Comparison of ENCODE assay signal across 8 cellular contexts in the genomic region with DNA sequence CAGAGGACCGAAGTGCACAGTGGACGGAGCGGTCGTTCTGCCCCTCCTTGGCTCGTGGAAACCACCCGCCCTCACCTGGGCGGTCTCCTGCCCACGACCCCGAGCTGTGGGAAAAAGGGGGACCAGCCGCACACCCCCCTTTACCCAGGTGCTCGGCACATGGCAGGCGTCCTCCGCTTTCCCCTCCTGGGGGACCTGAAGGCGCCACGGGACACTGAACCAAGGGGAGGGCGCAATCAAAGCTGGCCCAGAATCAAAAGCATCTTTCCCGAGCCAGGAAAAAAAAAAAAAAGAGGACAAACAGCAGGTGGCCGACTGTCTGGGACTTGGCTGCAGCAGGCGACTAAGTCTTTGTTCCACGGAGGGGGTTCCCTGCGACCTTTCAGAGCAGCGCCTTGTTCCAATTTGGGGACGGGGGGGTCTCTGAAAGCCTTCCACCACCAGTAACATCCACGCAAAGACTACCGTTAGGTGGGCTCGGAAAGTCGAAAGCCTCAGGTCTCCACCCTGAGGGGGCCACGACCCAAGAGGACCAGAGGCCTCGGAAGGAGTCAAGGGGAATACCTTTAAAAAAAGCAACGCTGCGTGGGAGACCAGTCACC. TPM values are rescaled to one million over a fixed set of nuclear protein-coding genes. Genes with fewer than 3 reads are reported as not detected.
A peak's percentile ranks its signal among the peaks of the same experiment; 100 is the strongest.
DNase-seq lines count a peak whose midpoint lies in the region; ATAC-seq lines count a peak whose summit lies in the region.

No MANE protein-coding gene starts in this region.

- peak; percentile 8 for DNase-seq in Caki2 (ENCODE audit: low read depth)
- no peak for DNase-seq in activated T-helper 2 cell treated with anti-CD3 and anti-CD28 coated beads, Interferon-gamma antibody, Interleukin-2, Interleukin-4, amounts not matched to agents 10 μg/mL and 5 μg/mL and 100 μg/mL, durations not matched to agents 14 hours and 24 hours and 36 hours (ENCODE audit: low spot score)
- no peak for DNase-seq in T-helper 9 cell

- in situ Hi-C loops in Caki2 (cut with HindIII; ENCODE audit: low pct_unique_long_range_greater_than_20kb, low sequenced_read_pairs): no loop called here

- H3K4me3 Mint-ChIP-seq in activated T-helper 2 cell treated with anti-CD3 and anti-CD28 coated beads, Interferon-gamma antibody, Interleukin-2, Interleukin-4, amounts not matched to agents 10 μg/mL and 5 μg/mL and 100 μg/mL, durations not matched to agents 14 hours and 24 hours and 36 hours (ENCODE audit: low read depth): peak overlapping the region; percentile 88
- peak overlapping the region; percentile 88 for H3K4me3 Mint-ChIP-seq in stimulated activated memory B cell treated with anti-CD40 and anti-IgM and Interleukin-4, amounts not matched to agents 10 μg/mL and 1 μg/mL and 100 μg/mL, for 72 hours

- intact Hi-C loops in activated T-helper 2 cell treated with anti-CD3 and anti-CD28 coated beads, Interferon-gamma antibody, Interleukin-2, Interleukin-4, amounts not matched to agents 10 μg/mL and 5 μg/mL and 100 μg/mL, durations not matched to agents 14 hours and 24 hours and 36 hours (cut with micrococcal nuclease): loop anchor here (1.0 to 5.0 kb wide), 2 partner anchors 14 to 61 kb away; a partner anchor contains a TSS

- H3K4me1 ChIP-seq in iPS-15b (ENCODE audit: control insufficient read depth, insufficient read depth, low read length): peaks cover 4% of the 10 kb centered on the region

- H3K9ac ChIP-seq in iPS-15b (ENCODE audit: low read depth, low read length): peak overlapping the region; percentile 99

- no peaks in the 10 kb centered on the region for H3K9me3 Mint-ChIP-seq in activated T-helper 2 cell treated with anti-CD3 and anti-CD28 coated beads, Interferon-gamma antibody, Interleukin-2, Interleukin-4, amounts not matched to agents 10 μg/mL and 5 μg/mL and 100 μg/mL, durations not matched to agents 14 hours and 24 hours and 36 hours
- H3K9me3 Mint-ChIP-seq in stimulated activated memory B cell treated with anti-CD40 and anti-IgM and Interleukin-4, amounts not matched to agents 10 μg/mL and 1 μg/mL and 100 μg/mL, for 72 hours: no peaks in the 10 kb centered on the region

- no peaks in the 10 kb centered on the region for H3K9me3 ChIP-seq in KOPT-K1 (ENCODE audit: insufficient read depth, low read length, poor library complexity, severe bottlenecking)
- H3K9me3 ChIP-seq in iPS-15b (ENCODE audit: control insufficient read depth, insufficient read depth, low read length): no peaks in the 10 kb centered on the region

- peaks cover 18% of the 10 kb centered on the region for H3K4me1 Mint-ChIP-seq in activated T-helper 2 cell treated with anti-CD3 and anti-CD28 coated beads, Interferon-gamma antibody, Interleukin-2, Interleukin-4, amounts not matched to agents 10 μg/mL and 5 μg/mL and 100 μg/mL, durations not matched to agents 14 hours and 24 hours and 36 hours (ENCODE audit: low read depth)
- H3K4me1 Mint-ChIP-seq in stimulated activated memory B cell treated with anti-CD40 and anti-IgM and Interleukin-4, amounts not matched to agents 10 μg/mL and 1 μg/mL and 100 μg/mL, for 72 hours: peaks cover 41% of the 10 kb centered on the region

- ATAC-seq in stimulated activated memory B cell treated with anti-CD40 and anti-IgM and Interleukin-4, amounts not matched to agents 10 μg/mL and 1 μg/mL and 100 μg/mL, for 72 hours: no peak
- ATAC-seq in GM21515 (IDR thresholded peaks at IDR 0.05; ENCODE audit: unreplicated experiment) (no peak), HG02852 (IDR thresholded peaks at IDR 0.05; ENCODE audit: unreplicated experiment) (no peak)

- peak overlapping the region; percentile 99 for H3K27ac ChIP-seq in KOPT-K1 (ENCODE audit: low read depth, low read length, poor library complexity, severe bottlenecking)

- peak overlapping the region; percentile 88 for H3K4me3 ChIP-seq in iPS-15b (ENCODE audit: low read depth, low read length)

- H3K27me3 ChIP-seq in iPS-15b (ENCODE audit: control insufficient read depth, insufficient read depth, low read length): no peaks in the 10 kb centered on the region

- H3K36me3 Mint-ChIP-seq in activated T-helper 2 cell treated with anti-CD3 and anti-CD28 coated beads, Interferon-gamma antibody, Interleukin-2, Interleukin-4, amounts not matched to agents 10 μg/mL and 5 μg/mL and 100 μg/mL, durations not matched to agents 14 hours and 24 hours and 36 hours (ENCODE audit: low read depth): peaks cover 30% of the 10 kb centered on the region
- peaks cover 10% of the 10 kb centered on the region for H3K36me3 Mint-ChIP-seq in stimulated activated memory B cell treated with anti-CD40 and anti-IgM and Interleukin-4, amounts not matched to agents 10 μg/mL and 1 μg/mL and 100 μg/mL, for 72 hours

- H3K27ac Mint-ChIP-seq in activated T-helper 2 cell treated with anti-CD3 and anti-CD28 coated beads, Interferon-gamma antibody, Interleukin-2, Interleukin-4, amounts not matched to agents 10 μg/mL and 5 μg/mL and 100 μg/mL, durations not matched to agents 14 hours and 24 hours and 36 hours: peak overlapping the region; percentile 84
- peak overlapping the region; percentile 92 for H3K27ac Mint-ChIP-seq in stimulated activated memory B cell treated with anti-CD40 and anti-IgM and Interleukin-4, amounts not matched to agents 10 μg/mL and 1 μg/mL and 100 μg/mL, for 72 hours

- H3K27me3 Mint-ChIP-seq in activated T-helper 2 cell treated with anti-CD3 and anti-CD28 coated beads, Interferon-gamma antibody, Interleukin-2, Interleukin-4, amounts not matched to agents 10 μg/mL and 5 μg/mL and 100 μg/mL, durations not matched to agents 14 hours and 24 hours and 36 hours (ENCODE audit: low read depth): no peaks in the 10 kb centered on the region
- no peaks in the 10 kb centered on the region for H3K27me3 Mint-ChIP-seq in stimulated activated memory B cell treated with anti-CD40 and anti-IgM and Interleukin-4, amounts not matched to agents 10 μg/mL and 1 μg/mL and 100 μg/mL, for 72 hours

- H3K36me3 ChIP-seq in KOPT-K1 (ENCODE audit: insufficient read depth, low read length) (peaks cover 40% of the 10 kb centered on the region), iPS-15b (ENCODE audit: control insufficient read depth, insufficient read depth, low read length) (peaks cover 7% of the 10 kb centered on the region)

RNA-seq across cellular contexts. Expression of a gene that starts 1.1 kb away (rescaled TPM):
- total RNA-seq in Caki2 (2014; rRNA removed; shearing (Covaris generic); ENCODE audit: low replicate concordance): 65.2 and 100 TPM in 2 replicates
- total RNA-seq in activated T-helper 2 cell treated with anti-CD3 and anti-CD28 coated beads, Interferon-gamma antibody, Interleukin-2, Interleukin-4, amounts not matched to agents 10 μg/mL and 5 μg/mL and 100 μg/mL, durations not matched to agents 14 hours and 24 hours and 36 hours: 123 and 125 TPM in 2 replicates

RNA-seq across cellular contexts. Expression of a gene that starts 13.7 kb away (rescaled TPM):
- total RNA-seq in Caki2 (2014; rRNA removed; shearing (Covaris generic); ENCODE audit: low replicate concordance): 97.2 and 105 TPM in 2 replicates
- 163 and 184 TPM in 2 replicates for total RNA-seq in activated T-helper 2 cell treated with anti-CD3 and anti-CD28 coated beads, Interferon-gamma antibody, Interleukin-2, Interleukin-4, amounts not matched to agents 10 μg/mL and 5 μg/mL and 100 μg/mL, durations not matched to agents 14 hours and 24 hours and 36 hours

RNA-seq across cellular contexts. Expression of a gene that starts 23.4 kb away (rescaled TPM):
- 60.3 and 67.4 TPM in 2 replicates for total RNA-seq in Caki2 (2014; rRNA removed; shearing (Covaris generic); ENCODE audit: low replicate concordance)
- total RNA-seq in activated T-helper 2 cell treated with anti-CD3 and anti-CD28 coated beads, Interferon-gamma antibody, Interleukin-2, Interleukin-4, amounts not matched to agents 10 μg/mL and 5 μg/mL and 100 μg/mL, durations not matched to agents 14 hours and 24 hours and 36 hours: 14.9 and 15.4 TPM in 2 replicates
